9 cellular contexts compared by ENCODE assay signal in the genomic region with DNA sequence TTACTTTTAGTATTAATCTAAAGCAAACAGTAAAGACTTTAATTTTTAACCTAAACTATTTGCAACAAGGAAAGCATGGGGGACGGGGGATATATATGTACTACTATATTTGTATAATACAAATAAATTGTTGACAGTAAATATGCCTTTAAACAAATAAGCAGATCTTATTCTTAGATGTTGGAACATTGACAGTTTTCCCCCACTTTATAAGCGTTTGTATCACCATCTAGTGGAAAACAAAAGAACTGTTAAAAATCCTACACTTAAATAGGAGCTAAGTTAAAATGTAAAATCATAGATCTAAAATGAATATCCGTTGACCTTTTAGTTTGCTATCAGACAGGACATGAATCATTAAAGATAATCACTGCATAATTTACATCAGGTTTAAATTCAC. TPM values are rescaled to one million over a fixed set of nuclear protein-coding genes. Genes with fewer than 3 reads are reported as not detected.
DNase-seq lines count a peak whose midpoint lies in the region; ATAC-seq, FAIRE-seq and TF ChIP-seq lines count a peak whose summit lies in the region.
"Had no signal": no experiment of that assay in that cellular context is flagged by ENCODE, and none has a peak within 500 bp of the region (broad histone marks: within the 10 kb centered on the region; RNA-seq: fewer than 3 reads in every experiment).

No MANE protein-coding gene starts in this region.

- no peaks in the 10 kb centered on the region for H3K27me3 ChIP-seq in astrocyte (ENCODE audit: insufficient read depth, low read length)

- H3K27ac ChIP-seq in astrocyte (ENCODE audit: low read depth, low read length), result no peak overlapping the region

- peaks cover 8% of the 10 kb centered on the region for H3K4me1 Mint-ChIP-seq in astrocyte (ENCODE audit: low read depth, unreplicated experiment)

- H3K4me2 ChIP-seq in astrocyte (ENCODE audit: low read length), result no peak overlapping the region

- H4K20me1 ChIP-seq in astrocyte (ENCODE audit: insufficient read depth, low read length), result no peaks in the 10 kb centered on the region

- H3K36me3 ChIP-seq in astrocyte (ENCODE audit: insufficient read depth, low read length), result peaks cover 3% of the 10 kb centered on the region

- no peaks in the 10 kb centered on the region for H3K36me3 Mint-ChIP-seq in astrocyte (ENCODE audit: low read depth, unreplicated experiment)
- H3K36me3 Mint-ChIP-seq: naive thymus-derived CD8-positive, alpha-beta T cell had no signal

- H3K9ac ChIP-seq in astrocyte (ENCODE audit: low read length), result no peak overlapping the region

- intact Hi-C loops in lower leg skin (cut with DNase I; ENCODE audit: low total_unique reads), result no loop called here

- H3K79me2 ChIP-seq in astrocyte (ENCODE audit: insufficient read depth, low read length), result no peaks in the 10 kb centered on the region

- no peak overlapping the region for H3K27ac Mint-ChIP-seq in astrocyte (ENCODE audit: unreplicated experiment)
- H3K27ac Mint-ChIP-seq: naive thymus-derived CD8-positive, alpha-beta T cell had no signal

- no peaks in the 10 kb centered on the region for H3K9me3 ChIP-seq in astrocyte (ENCODE audit: insufficient read depth, low read depth, low read length)

- TF ChIP-seq CTCF in astrocyte (IDR thresholded peaks at IDR 0.05; ENCODE audit: insufficient read depth, low read depth, low read length) (peak; percentile 44), lower leg skin (IDR thresholded peaks at IDR 0.05) (no peak)

- no peaks in the 10 kb centered on the region for H3K9me3 Mint-ChIP-seq in astrocyte (ENCODE audit: unreplicated experiment)
- H3K9me3 Mint-ChIP-seq: naive thymus-derived CD8-positive, alpha-beta T cell had no signal

- peaks cover 7% of the 10 kb centered on the region for H3K4me1 ChIP-seq in astrocyte (ENCODE audit: insufficient read depth, low read length)

- no peak for ATAC-seq in HG03342 (IDR thresholded peaks at IDR 0.05; ENCODE audit: unreplicated experiment)
- ATAC-seq: naive thymus-derived CD8-positive, alpha-beta T cell had no signal

- WGBS in lower leg skin, 2 donors, result 28% methylated on average over 3 of the region's 3 CpGs

- in situ Hi-C loops in KBM-7 (cut with MboI; ENCODE audit: low pct_unique_long_range_greater_than_20kb, low sequenced_read_pairs), result no loop called here

- H2AFZ ChIP-seq in astrocyte (ENCODE audit: low read depth, low read length), result no peak overlapping the region

- no peaks in the 10 kb centered on the region for H3K27me3 Mint-ChIP-seq in astrocyte (ENCODE audit: low read depth, unreplicated experiment)

- peak; percentile 54 for FAIRE-seq in astrocyte (lab: Jason Lieb, UNC)

- no peak for TF ChIP-seq POLR2A in lower leg skin (IDR thresholded peaks at IDR 0.05)

- H3K4me3 Mint-ChIP-seq in astrocyte (ENCODE audit: unreplicated experiment), result no peak overlapping the region
- H3K4me3 Mint-ChIP-seq: naive thymus-derived CD8-positive, alpha-beta T cell had no signal

- DNase-seq in DMS79 (lab: John Stamatoyannopoulos, UW), result peak; percentile 12
- DNase-seq in KBM-7, result peak; percentile 45
- DNase-seq in astrocyte (ENCODE audit: low read depth), result peak; percentile 42
- DNase-seq in left kidney (ENCODE audit: low read depth, low spot score), result peak; percentile 43
- DNase-seq in NCI-H1930 (lab: John Stamatoyannopoulos, UW), result no peak
- DNase-seq in lower leg skin (ENCODE audit: low spot score in 2 of 2), result no peak
- no peak for DNase-seq in C1 segment of cervical spinal cord (lab: John Stamatoyannopoulos, UW)

- H3K4me3 ChIP-seq in astrocyte (ENCODE audit: insufficient read depth, low read depth, low read length) (no peak overlapping the region), lower leg skin (ENCODE audit: low read depth, poor library complexity, severe bottlenecking) (no peak overlapping the region)

RNA-seq across cellular contexts. Expression of gene RBBP8, which starts 50.0 kb away (rescaled TPM):
- total RNA-seq in astrocyte (16.7 and 23.4 TPM in 2 replicates), lower leg skin (10 to 100 TPM; 22.9 to 56.8 (median 40.2) TPM)

Comparison
In these comparisons a context has a peak if more than half of its experiments do, and no peak if none do; other contexts are left out.
1. DNase-seq: peak in DMS79 (single experiment), KBM-7 (single experiment), astrocyte (single experiment) and left kidney (single experiment); none in NCI-H1930 (0 of 2), lower leg skin (0 of 2) and C1 segment of cervical spinal cord (0 of 14).